ENCODE assay signal across 1 cellular context in the genomic region with DNA sequence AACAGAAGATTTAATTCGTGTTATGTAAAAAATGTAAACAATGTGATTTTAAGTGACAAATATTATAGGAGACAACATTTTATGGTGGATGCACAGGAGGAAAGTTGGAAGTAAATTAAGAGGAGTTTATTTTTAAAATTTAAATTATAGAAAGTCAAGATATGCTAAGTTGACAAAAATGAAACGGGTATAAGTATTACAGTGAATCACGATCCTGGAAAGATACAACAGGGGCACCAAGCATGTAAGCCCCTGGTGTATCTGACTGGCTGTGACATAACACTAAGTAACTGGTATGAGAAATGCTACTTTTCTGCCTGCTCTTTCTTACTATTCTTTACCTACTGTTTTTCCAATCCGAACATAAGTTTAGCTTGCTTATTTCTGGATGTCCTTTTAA.
TF ChIP-seq lines count a peak whose summit lies in the region.

No MANE protein-coding gene starts in this region.

TF ChIP-seq in SK-N-SH treated with all-trans-retinoic acid at 6 μM for 48 hours, 23 proteins besides CTCF, POLR2A, EP300 and RAD21 (continued from another document):
- TF ChIP-seq ZNF8 (CRISPR knock-in tag; IDR thresholded peaks at IDR 0.05) (no peak), GLIS3 (CRISPR knock-in tag; IDR thresholded peaks at IDR 0.05) (no peak), ZFP30 (CRISPR knock-in tag; IDR thresholded peaks at IDR 0.05) (no peak), POU6F1 (CRISPR knock-in tag; IDR thresholded peaks at IDR 0.05; ENCODE audit: borderline replicate concordance, low read depth) (no peak), OSR1 (CRISPR knock-in tag; IDR thresholded peaks at IDR 0.05) (no peak), ARNTL (CRISPR knock-in tag; IDR thresholded peaks at IDR 0.05; ENCODE audit: borderline replicate concordance, low read depth) (no peak), TCF4 (CRISPR knock-in tag; IDR thresholded peaks at IDR 0.05; ENCODE audit: borderline replicate concordance) (no peak)
- TF ChIP-seq, protein P1, sequence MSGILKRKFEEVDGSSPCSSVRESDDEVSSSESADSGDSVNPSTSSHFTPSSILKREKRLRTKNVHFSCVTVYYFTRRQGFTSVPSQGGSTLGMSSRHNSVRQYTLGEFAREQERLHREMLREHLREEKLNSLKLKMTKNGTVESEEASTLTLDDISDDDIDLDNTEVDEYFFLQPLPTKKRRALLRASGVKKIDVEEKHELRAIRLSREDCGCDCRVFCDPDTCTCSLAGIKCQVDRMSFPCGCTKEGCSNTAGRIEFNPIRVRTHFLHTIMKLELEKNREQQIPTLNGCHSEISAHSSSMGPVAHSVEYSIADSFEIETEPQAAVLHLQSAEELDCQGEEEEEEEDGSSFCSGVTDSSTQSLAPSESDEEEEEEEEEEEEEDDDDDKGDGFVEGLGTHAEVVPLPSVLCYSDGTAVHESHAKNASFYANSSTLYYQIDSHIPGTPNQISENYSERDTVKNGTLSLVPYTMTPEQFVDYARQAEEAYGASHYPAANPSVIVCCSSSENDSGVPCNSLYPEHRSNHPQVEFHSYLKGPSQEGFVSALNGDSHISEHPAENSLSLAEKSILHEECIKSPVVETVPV (CRISPR knock-in tag; IDR thresholded peaks at IDR 0.05) = no peak
